Comparison of ENCODE assay signal across 1 cellular context in the genomic region with DNA sequence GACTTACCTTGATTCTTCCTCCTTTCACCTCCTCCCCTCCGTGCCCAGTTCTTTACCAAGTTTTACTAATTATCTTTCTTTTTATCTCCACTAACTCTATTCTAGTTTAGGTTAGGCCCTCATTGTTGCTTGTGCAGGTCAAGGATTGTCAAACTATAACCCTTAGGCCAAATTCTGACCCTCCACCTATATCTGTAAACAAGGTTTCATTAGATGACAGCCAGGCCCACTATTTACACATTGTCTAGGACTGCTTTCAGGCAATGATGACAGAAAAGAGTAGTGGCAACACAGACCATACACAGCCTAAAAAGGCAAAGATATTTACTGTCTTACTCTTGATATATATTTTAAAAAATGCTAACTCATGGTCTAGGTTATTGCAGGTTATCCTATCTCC.
TF ChIP-seq lines count a peak whose summit lies in the region.

No MANE protein-coding gene starts in this region.

TF ChIP-seq in HepG2, 621 proteins besides CTCF, POLR2A, EP300 and RAD21:
- TF ChIP-seq, protein P1, sequence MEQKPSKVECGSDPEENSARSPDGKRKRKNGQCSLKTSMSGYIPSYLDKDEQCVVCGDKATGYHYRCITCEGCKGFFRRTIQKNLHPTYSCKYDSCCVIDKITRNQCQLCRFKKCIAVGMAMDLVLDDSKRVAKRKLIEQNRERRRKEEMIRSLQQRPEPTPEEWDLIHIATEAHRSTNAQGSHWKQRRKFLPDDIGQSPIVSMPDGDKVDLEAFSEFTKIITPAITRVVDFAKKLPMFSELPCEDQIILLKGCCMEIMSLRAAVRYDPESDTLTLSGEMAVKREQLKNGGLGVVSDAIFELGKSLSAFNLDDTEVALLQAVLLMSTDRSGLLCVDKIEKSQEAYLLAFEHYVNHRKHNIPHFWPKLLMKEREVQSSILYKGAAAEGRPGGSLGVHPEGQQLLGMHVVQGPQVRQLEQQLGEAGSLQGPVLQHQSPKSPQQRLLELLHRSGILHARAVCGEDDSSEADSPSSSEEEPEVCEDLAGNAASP (CRISPR knock-in tag; IDR thresholded peaks at IDR 0.05; ENCODE audit: borderline replicate concordance), result no peak
- TF ChIP-seq, protein P2, sequence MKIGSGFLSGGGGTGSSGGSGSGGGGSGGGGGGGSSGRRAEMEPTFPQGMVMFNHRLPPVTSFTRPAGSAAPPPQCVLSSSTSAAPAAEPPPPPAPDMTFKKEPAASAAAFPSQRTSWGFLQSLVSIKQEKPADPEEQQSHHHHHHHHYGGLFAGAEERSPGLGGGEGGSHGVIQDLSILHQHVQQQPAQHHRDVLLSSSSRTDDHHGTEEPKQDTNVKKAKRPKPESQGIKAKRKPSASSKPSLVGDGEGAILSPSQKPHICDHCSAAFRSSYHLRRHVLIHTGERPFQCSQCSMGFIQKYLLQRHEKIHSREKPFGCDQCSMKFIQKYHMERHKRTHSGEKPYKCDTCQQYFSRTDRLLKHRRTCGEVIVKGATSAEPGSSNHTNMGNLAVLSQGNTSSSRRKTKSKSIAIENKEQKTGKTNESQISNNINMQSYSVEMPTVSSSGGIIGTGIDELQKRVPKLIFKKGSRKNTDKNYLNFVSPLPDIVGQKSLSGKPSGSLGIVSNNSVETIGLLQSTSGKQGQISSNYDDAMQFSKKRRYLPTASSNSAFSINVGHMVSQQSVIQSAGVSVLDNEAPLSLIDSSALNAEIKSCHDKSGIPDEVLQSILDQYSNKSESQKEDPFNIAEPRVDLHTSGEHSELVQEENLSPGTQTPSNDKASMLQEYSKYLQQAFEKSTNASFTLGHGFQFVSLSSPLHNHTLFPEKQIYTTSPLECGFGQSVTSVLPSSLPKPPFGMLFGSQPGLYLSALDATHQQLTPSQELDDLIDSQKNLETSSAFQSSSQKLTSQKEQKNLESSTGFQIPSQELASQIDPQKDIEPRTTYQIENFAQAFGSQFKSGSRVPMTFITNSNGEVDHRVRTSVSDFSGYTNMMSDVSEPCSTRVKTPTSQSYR (CRISPR knock-in tag; IDR thresholded peaks at IDR 0.05; ENCODE audit: borderline replicate concordance), result no peak
- no peak for TF ChIP-seq GATA4 (IDR thresholded peaks at IDR 0.05; ENCODE audit: borderline replicate concordance, low read depth)
- TF ChIP-seq NFRKB (IDR thresholded peaks at IDR 0.05), result no peak
- peak; percentile 48; the same call in 1 of the 2 replicates for TF ChIP-seq RXRB (CRISPR knock-in tag; IDR thresholded peaks at IDR 0.05; ENCODE audit: borderline replicate concordance)
- TF ChIP-seq ZNF720 (CRISPR knock-in tag; IDR thresholded peaks at IDR 0.05), result no peak
- no peak for TF ChIP-seq FOXP1 (IDR thresholded peaks at IDR 0.05)
- TF ChIP-seq FOXP1 (CRISPR knock-in tag; IDR thresholded peaks at IDR 0.05), result peak; percentile 47; the same call in 1 of the 2 replicates
- TF ChIP-seq ZFX (CRISPR knock-in tag; IDR thresholded peaks at IDR 0.05; ENCODE audit: low read depth), result no peak
- TF ChIP-seq NFE2L2 (IDR thresholded peaks at IDR 0.05; ENCODE audit: low read length), result 0 out of 2 replicates have a peak, but pooled peaks have one; percentile 8
- no peak for TF ChIP-seq JUN (CRISPR knock-in tag; IDR thresholded peaks at IDR 0.05)
- TF ChIP-seq SOX6 (IDR thresholded peaks at IDR 0.05), result no peak
- TF ChIP-seq SOX6 (CRISPR knock-in tag; IDR thresholded peaks at IDR 0.05), result peak; percentile 50
- peak; percentile 57; the same call in 1 of the 2 replicates for TF ChIP-seq RARA (CRISPR knock-in tag; IDR thresholded peaks at IDR 0.05)
- TF ChIP-seq TCF12 (IDR thresholded peaks at IDR 0.05), result no peak
- no peak for TF ChIP-seq TCF12 (CRISPR knock-in tag; IDR thresholded peaks at IDR 0.05)
- peak; percentile 53 for TF ChIP-seq SKI (IDR thresholded peaks at IDR 0.05; ENCODE audit: partially characterized antibody)
- TF ChIP-seq ZNF501 (CRISPR knock-in tag; IDR thresholded peaks at IDR 0.05), result no peak
- TF ChIP-seq SOX5 (CRISPR knock-in tag; IDR thresholded peaks at IDR 0.05; ENCODE audit: borderline replicate concordance), result peak; percentile 34; the same call in 1 of the 2 replicates
- no peak for TF ChIP-seq RBM22 (optimal IDR thresholded peaks at IDR 0.05; ENCODE audit: low read length)
- TF ChIP-seq FOXA1 (IDR thresholded peaks at IDR 0.05), result no peak
- TF ChIP-seq FOXA1 (CRISPR knock-in tag; IDR thresholded peaks at IDR 0.05), result peak; percentile 39; the same call in 1 of the 2 replicates
- peak; percentile 32; the same call in 1 of the 2 replicates for TF ChIP-seq NR2F2 (IDR thresholded peaks at IDR 0.05; ENCODE audit: borderline replicate concordance, low read depth)
- TF ChIP-seq, protein P3, sequence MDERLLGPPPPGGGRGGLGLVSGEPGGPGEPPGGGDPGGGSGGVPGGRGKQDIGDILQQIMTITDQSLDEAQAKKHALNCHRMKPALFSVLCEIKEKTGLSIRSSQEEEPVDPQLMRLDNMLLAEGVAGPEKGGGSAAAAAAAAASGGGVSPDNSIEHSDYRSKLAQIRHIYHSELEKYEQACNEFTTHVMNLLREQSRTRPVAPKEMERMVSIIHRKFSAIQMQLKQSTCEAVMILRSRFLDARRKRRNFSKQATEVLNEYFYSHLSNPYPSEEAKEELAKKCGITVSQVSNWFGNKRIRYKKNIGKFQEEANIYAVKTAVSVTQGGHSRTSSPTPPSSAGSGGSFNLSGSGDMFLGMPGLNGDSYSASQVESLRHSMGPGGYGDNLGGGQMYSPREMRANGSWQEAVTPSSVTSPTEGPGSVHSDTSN (CRISPR knock-in tag; IDR thresholded peaks at IDR 0.05), result no peak
- peak; percentile 48; the same call in 1 of the 2 replicates for TF ChIP-seq NR2F6 (IDR thresholded peaks at IDR 0.05)
- peak; percentile 35; the same call in 1 of the 2 replicates for TF ChIP-seq NR2F6 (CRISPR knock-in tag; IDR thresholded peaks at IDR 0.05)
- TF ChIP-seq FOXA3 (CRISPR knock-in tag; IDR thresholded peaks at IDR 0.05), result peak; percentile 75
- TF ChIP-seq, protein P4, sequence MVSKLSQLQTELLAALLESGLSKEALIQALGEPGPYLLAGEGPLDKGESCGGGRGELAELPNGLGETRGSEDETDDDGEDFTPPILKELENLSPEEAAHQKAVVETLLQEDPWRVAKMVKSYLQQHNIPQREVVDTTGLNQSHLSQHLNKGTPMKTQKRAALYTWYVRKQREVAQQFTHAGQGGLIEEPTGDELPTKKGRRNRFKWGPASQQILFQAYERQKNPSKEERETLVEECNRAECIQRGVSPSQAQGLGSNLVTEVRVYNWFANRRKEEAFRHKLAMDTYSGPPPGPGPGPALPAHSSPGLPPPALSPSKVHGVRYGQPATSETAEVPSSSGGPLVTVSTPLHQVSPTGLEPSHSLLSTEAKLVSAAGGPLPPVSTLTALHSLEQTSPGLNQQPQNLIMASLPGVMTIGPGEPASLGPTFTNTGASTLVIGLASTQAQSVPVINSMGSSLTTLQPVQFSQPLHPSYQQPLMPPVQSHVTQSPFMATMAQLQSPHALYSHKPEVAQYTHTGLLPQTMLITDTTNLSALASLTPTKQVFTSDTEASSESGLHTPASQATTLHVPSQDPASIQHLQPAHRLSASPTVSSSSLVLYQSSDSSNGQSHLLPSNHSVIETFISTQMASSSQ (IDR thresholded peaks at IDR 0.05; ENCODE audit: low read depth), result no peak
- TF ChIP-seq, protein P4 (CRISPR knock-in tag; IDR thresholded peaks at IDR 0.05; ENCODE audit: borderline replicate concordance), result no peak
- no peak for TF ChIP-seq ZNF317 (CRISPR knock-in tag; IDR thresholded peaks at IDR 0.05)
- no peak for TF ChIP-seq KLF15 (CRISPR knock-in tag; IDR thresholded peaks at IDR 0.05; ENCODE audit: borderline replicate concordance)
- no peak for TF ChIP-seq TBX2 (CRISPR knock-in tag; IDR thresholded peaks at IDR 0.05; ENCODE audit: borderline replicate concordance)
- TF ChIP-seq, protein P5, sequence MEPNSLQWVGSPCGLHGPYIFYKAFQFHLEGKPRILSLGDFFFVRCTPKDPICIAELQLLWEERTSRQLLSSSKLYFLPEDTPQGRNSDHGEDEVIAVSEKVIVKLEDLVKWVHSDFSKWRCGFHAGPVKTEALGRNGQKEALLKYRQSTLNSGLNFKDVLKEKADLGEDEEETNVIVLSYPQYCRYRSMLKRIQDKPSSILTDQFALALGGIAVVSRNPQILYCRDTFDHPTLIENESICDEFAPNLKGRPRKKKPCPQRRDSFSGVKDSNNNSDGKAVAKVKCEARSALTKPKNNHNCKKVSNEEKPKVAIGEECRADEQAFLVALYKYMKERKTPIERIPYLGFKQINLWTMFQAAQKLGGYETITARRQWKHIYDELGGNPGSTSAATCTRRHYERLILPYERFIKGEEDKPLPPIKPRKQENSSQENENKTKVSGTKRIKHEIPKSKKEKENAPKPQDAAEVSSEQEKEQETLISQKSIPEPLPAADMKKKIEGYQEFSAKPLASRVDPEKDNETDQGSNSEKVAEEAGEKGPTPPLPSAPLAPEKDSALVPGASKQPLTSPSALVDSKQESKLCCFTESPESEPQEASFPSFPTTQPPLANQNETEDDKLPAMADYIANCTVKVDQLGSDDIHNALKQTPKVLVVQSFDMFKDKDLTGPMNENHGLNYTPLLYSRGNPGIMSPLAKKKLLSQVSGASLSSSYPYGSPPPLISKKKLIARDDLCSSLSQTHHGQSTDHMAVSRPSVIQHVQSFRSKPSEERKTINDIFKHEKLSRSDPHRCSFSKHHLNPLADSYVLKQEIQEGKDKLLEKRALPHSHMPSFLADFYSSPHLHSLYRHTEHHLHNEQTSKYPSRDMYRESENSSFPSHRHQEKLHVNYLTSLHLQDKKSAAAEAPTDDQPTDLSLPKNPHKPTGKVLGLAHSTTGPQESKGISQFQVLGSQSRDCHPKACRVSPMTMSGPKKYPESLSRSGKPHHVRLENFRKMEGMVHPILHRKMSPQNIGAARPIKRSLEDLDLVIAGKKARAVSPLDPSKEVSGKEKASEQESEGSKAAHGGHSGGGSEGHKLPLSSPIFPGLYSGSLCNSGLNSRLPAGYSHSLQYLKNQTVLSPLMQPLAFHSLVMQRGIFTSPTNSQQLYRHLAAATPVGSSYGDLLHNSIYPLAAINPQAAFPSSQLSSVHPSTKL (CRISPR knock-in tag; IDR thresholded peaks at IDR 0.05), result peak; percentile 17; the same call in 1 of the 2 replicates
- TF ChIP-seq HNF4A (CRISPR knock-in tag; IDR thresholded peaks at IDR 0.05), result 0 out of 2 replicates have a peak, but pooled peaks have one; percentile 5
